8 cellular contexts compared by ENCODE assay signal in the genomic region with DNA sequence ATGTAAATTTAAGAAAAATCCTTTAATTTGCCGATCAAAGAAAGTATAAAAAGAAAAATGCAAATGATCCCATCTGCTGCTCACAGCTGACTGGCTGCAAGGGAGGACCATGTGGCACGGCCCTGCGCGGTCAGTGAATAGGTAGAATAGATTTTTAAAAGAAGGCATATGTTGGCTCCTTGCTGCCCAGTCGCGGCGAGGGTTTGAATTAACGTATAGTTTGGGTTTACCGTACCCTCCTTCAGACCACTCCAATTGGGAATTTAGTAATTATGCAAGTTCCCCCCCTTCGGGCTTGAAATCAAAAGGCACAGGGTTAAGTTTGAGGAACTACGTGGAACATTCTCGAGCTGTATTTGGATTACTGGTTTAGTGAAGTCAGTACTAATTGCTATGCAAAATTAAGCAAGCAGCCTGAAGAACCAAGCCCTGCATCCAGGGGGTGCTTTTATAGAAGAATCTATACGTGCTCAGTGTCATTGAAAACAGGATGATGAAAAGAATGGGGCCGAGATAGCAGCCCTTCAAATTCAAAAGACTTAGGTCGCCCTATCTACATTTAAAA. TPM values are rescaled to one million over a fixed set of nuclear protein-coding genes. Genes with fewer than 3 reads are reported as not detected.
A peak's percentile ranks its signal among the peaks of the same experiment; 100 is the strongest.
DNase-seq lines count a peak whose midpoint lies in the region; ATAC-seq and FAIRE-seq lines count a peak whose summit lies in the region.

No MANE protein-coding gene starts in this region.

- H3K9ac ChIP-seq in adipocyte (ENCODE audit: low read length), result peak overlapping the region; percentile 55
- H3K9ac ChIP-seq in iPS-18a (ENCODE audit: low read length), result peak overlapping the region; percentile 93

- H3K4me1 ChIP-seq in adipocyte (ENCODE audit: control insufficient read depth, insufficient read depth, low read length) (peaks cover 14% of the 10 kb centered on the region), iPS-18a (ENCODE audit: control insufficient read depth, low read depth, low read length) (peaks cover 34% of the 10 kb centered on the region), small intestine (ENCODE audit: control insufficient read depth in 2 of 2, insufficient read depth in 1 of 2, low read depth in 1 of 2, low read length in 1 of 2) (no peaks in the 10 kb centered on the region)

- H3K4me3 ChIP-seq in adipocyte (ENCODE audit: low read length), result peak overlapping the region; percentile 85
- peak overlapping the region; percentile 76 for H3K4me3 ChIP-seq in iPS-18a (ENCODE audit: low read length)
- H3K4me3 ChIP-seq in small intestine (ENCODE audit: low read depth in 1 of 2, low read length in 2 of 2), result peak overlapping the region in 1 of 2 donors; percentile 94

- FAIRE-seq in small intestine (lab: Jason Lieb, UNC), result no peak

- DNase-seq in COLO668 (lab: John Stamatoyannopoulos, UW; ENCODE audit: unreplicated experiment) (peak; percentile 41), NOMO-1 (lab: John Stamatoyannopoulos, UW; ENCODE audit: unreplicated experiment in 2 of 2) (peak; percentile 53 to 79), adipocyte (ENCODE audit: low read depth) (peak; percentile 36), small intestine (peak; percentile 49), T1000 (lab: John Stamatoyannopoulos, UW) (no peak)

- H3K36me3 ChIP-seq in adipocyte (ENCODE audit: control insufficient read depth, insufficient read depth, low read length, severe bottlenecking), result no peaks in the 10 kb centered on the region
- no peaks in the 10 kb centered on the region for H3K36me3 ChIP-seq in iPS-18a (ENCODE audit: control insufficient read depth, low read depth, low read length)
- no peaks in the 10 kb centered on the region for H3K36me3 ChIP-seq in small intestine (ENCODE audit: control insufficient read depth in 2 of 2, insufficient read depth in 2 of 2, low read length in 2 of 2)

- H3K9me3 ChIP-seq in adipocyte (ENCODE audit: control insufficient read depth, low read length) (no peaks in the 10 kb centered on the region), iPS-18a (ENCODE audit: control insufficient read depth, low read depth, low read length) (no peaks in the 10 kb centered on the region), small intestine (ENCODE audit: control insufficient read depth, low read depth) (no peaks in the 10 kb centered on the region)

- 3% methylated on average over 15 of the region's 15 CpGs for WGBS in small intestine, 3 donors

- H3K27ac ChIP-seq in iPS-18a (ENCODE audit: low read length) (peak overlapping the region; percentile 99), small intestine (ENCODE audit: low read depth in 1 of 2, low read length in 1 of 2) (no peak overlapping the region)

- ATAC-seq in HG02943 (IDR thresholded peaks at IDR 0.05; ENCODE audit: low read depth, unreplicated experiment) (peak; percentile 22), HG03196 (IDR thresholded peaks at IDR 0.05; ENCODE audit: unreplicated experiment) (no peak)

- H3K27me3 ChIP-seq in adipocyte (replicated peaks; ENCODE audit: control insufficient read depth, insufficient read depth, low read length) (no peaks in the 10 kb centered on the region), iPS-18a (ENCODE audit: control insufficient read depth, insufficient read depth, low read length) (no peaks in the 10 kb centered on the region), small intestine (ENCODE audit: control insufficient read depth in 2 of 2, insufficient read depth in 2 of 2, low read length in 2 of 2) (no peaks in the 10 kb centered on the region)

RNA-seq across cellular contexts. Expression of a gene that starts 1.1 kb away (rescaled TPM):
- 1 to 10 TPM in 1 of 3 donors, under 1 TPM in 2; 0.45 to 3.0 (median 0.54) TPM for polyA plus RNA-seq in small intestine
